8 cellular contexts compared by ENCODE assay signal in genomic region chr10:29257106-29257783, GRCh38. TPM values are rescaled to one million over a fixed set of nuclear protein-coding genes. Genes with fewer than 3 reads are reported as not detected.
DNase-seq lines count a peak whose midpoint lies in the region; ATAC-seq, FAIRE-seq and TF ChIP-seq lines count a peak whose summit lies in the region.
"Had no signal": no experiment of that assay in that cellular context is flagged by ENCODE, and none has a peak within 500 bp of the region (broad histone marks: within the 10 kb centered on the region; RNA-seq: fewer than 3 reads in every experiment).

No MANE protein-coding gene starts in this region.

- FAIRE-seq in urothelium cell line (lab: Jason Lieb, UNC) = no peak

- ATAC-seq in lower lobe of right lung (peak; percentile 54 to 79), HG02678 (IDR thresholded peaks at IDR 0.05; ENCODE audit: unreplicated experiment) (no peak), HG02981 (IDR thresholded peaks at IDR 0.05; ENCODE audit: unreplicated experiment) (no peak)

- H3K9me3 ChIP-seq in MG63 = no peaks in the 10 kb centered on the region
- H3K9me3 ChIP-seq in lower lobe of right lung = no peaks in the 10 kb centered on the region

- no peak overlapping the region for H3K27ac ChIP-seq in lower lobe of right lung

- H3K4me1 ChIP-seq in lower lobe of right lung = peaks cover 12% of the 10 kb centered on the region

- H3K36me3 Mint-ChIP-seq in brain = no peaks in the 10 kb centered on the region

- H3K4me3 Mint-ChIP-seq in brain = peak overlapping the region in 3 of 5 experiments; percentile 20 to 41 (median 35)

- H3K27me3 ChIP-seq in MG63 (peaks cover 5% of the 10 kb centered on the region; the same call in 1 of the 2 replicates), lower lobe of right lung (ENCODE audit: low read depth) (peaks cover 11% of the 10 kb centered on the region)

- peaks cover 17% of the 10 kb centered on the region for H3K27me3 Mint-ChIP-seq in brain

- H3K36me3 ChIP-seq in MG63 (no peaks in the 10 kb centered on the region), lower lobe of right lung (no peaks in the 10 kb centered on the region)

- DNase-seq in MG63 = peak; percentile 84
- DNase-seq in lower lobe of right lung = no peak
- DNase-seq in urothelium cell line (ENCODE audit: low spot score) = peak; percentile 62
- no peak for DNase-seq in CD1c-positive myeloid dendritic cell (ENCODE audit: extremely low spot score)
- DNase-seq: hippocampal formation had no signal

- TF ChIP-seq CTCF in brain (conservative IDR thresholded peaks at IDR 0.05) (no peak), lower lobe of right lung (IDR thresholded peaks at IDR 0.05) (no peak)

- intact Hi-C loops in lower lobe of right lung (cut with DNase I) = no loop called here

- H3K27ac Mint-ChIP-seq in brain = peak overlapping the region in 3 of 5 experiments; percentile 19 to 79 (median 61)

- H3K4me1 Mint-ChIP-seq in brain = peaks cover 54% of the 10 kb centered on the region

- H3K9me3 Mint-ChIP-seq in brain = peaks cover 0 to 8% (median 5%) of the 10 kb centered on the region in 5 experiments

- H3K4me3 ChIP-seq in MG63 = no peak overlapping the region
- H3K4me3 ChIP-seq in lower lobe of right lung = no peak overlapping the region

RNA-seq across cellular contexts. Expression of gene LYZL1, which starts 31.6 kb away (rescaled TPM):
- not detected in 2 replicates for total RNA-seq in MG63 (2014; rRNA removed; shearing (Covaris generic); ENCODE audit: low replicate concordance)
- not detected for polyA plus RNA-seq in brain (ENCODE audit: insufficient read depth, low read depth, low replicate concordance)
- not detected for total RNA-seq in lower lobe of right lung

Comparison
In these comparisons a context has a peak if more than half of its experiments do, and no peak if none do; other contexts are left out.
1. DNase-seq: peak in MG63 (single experiment) and urothelium cell line (single experiment); none in lower lobe of right lung (single experiment) and CD1c-positive myeloid dendritic cell (single experiment).
2. ATAC-seq: peak in lower lobe of right lung (2 of 2); none in HG02678 (single experiment) and HG02981 (single experiment).